ENCODE assay signal across 8 cellular contexts in genomic region chr1:54052934-54053744, GRCh38. TPM values are rescaled to one million over a fixed set of nuclear protein-coding genes. Genes with fewer than 3 reads are reported as not detected.
DNase-seq lines count a peak whose midpoint lies in the region; ATAC-seq, FAIRE-seq and TF ChIP-seq lines count a peak whose summit lies in the region.

TSS of gene TCEANC2 (plus strand) at chr1:54053608. CDS start at chr1:54054423, 815 bp downstream.
TSS of gene TMEM59 (minus strand) at chr1:54053204. CDS start at chr1:54053188, 16 bp downstream.

- H3K4me3 ChIP-seq in adipocyte (ENCODE audit: low read length) = peak within 1 kb of the TSS; percentile 100
- peak within 1 kb of the TSS; percentile 67 to 95 (median 90) for H3K4me3 ChIP-seq in upper lobe of left lung

- H3K36me3 ChIP-seq in adipocyte (ENCODE audit: control insufficient read depth, insufficient read depth, low read length, severe bottlenecking) = no peaks in the 10 kb centered on the region
- H3K36me3 ChIP-seq in upper lobe of left lung = no peaks in the 10 kb centered on the region

- intact Hi-C loops in cardiac septum (cut with DNase I) = loop anchor here (1.0 to 5.0 kb wide), 3 partner anchors 106 to 215 kb away; partner anchors contain the start of genes IFT25, LRRC42, NDC1 and YIPF1

- no peaks in the 10 kb centered on the region for H3K9me3 ChIP-seq in adipocyte (ENCODE audit: control insufficient read depth, low read length)
- H3K9me3 ChIP-seq in upper lobe of left lung = no peaks in the 10 kb centered on the region

- peak; percentile 67 for TF ChIP-seq POLR2A in GM12891 (IDR thresholded peaks at IDR 0.05; ENCODE audit: low read depth, low read length)
- peak; percentile 38 to 93 (median 80) for TF ChIP-seq POLR2A in upper lobe of left lung (IDR thresholded peaks at IDR 0.05)

- peaks cover 33% of the 10 kb centered on the region for H3K4me1 ChIP-seq in adipocyte (ENCODE audit: control insufficient read depth, insufficient read depth, low read length)
- H3K4me1 ChIP-seq in upper lobe of left lung = peaks cover 43 to 59% (median 46%) of the 10 kb centered on the region in 4 donors

- H3K9ac ChIP-seq in adipocyte (ENCODE audit: low read length) = peak within 1 kb of the TSS; percentile 98

- peak in 2 of 6 experiments; percentile 29 to 32 for TF ChIP-seq CTCF in upper lobe of left lung (IDR thresholded peaks at IDR 0.05)

- peak within 1 kb of the TSS; percentile 96 to 99 (median 98) for H3K27ac ChIP-seq in upper lobe of left lung

- H3K27me3 ChIP-seq in adipocyte (replicated peaks; ENCODE audit: control insufficient read depth, insufficient read depth, low read length) = no peaks in the 10 kb centered on the region
- H3K27me3 ChIP-seq in upper lobe of left lung = no peaks in the 10 kb centered on the region

- peak; percentile 79 for DNase-seq in GM12891 (ENCODE audit: insufficient read length, low spot score)
- DNase-seq in NCI-H1436 (lab: John Stamatoyannopoulos, UW) = peak; percentile 94
- DNase-seq in SW480 (ENCODE audit: low spot score) = peak; percentile 98
- DNase-seq in adipocyte (ENCODE audit: low read depth) = peak; percentile 100
- peak; percentile 99 for DNase-seq in cardiac septum (ENCODE audit: low spot score)
- DNase-seq in pons (ENCODE audit: low spot score) = peak; percentile 99
- DNase-seq in upper lobe of left lung = peak; percentile 95 to 98

- WGBS in upper lobe of left lung, 2 donors = 0% methylated on average over 35 to 50 of the region's 59 CpGs

- peak; percentile 99 for FAIRE-seq in GM12891 (lab: Jason Lieb, UNC)

- ATAC-seq in HG02798 (IDR thresholded peaks at IDR 0.05; ENCODE audit: poor library complexity, unreplicated experiment) = peak; percentile 95
- ATAC-seq in upper lobe of left lung (ENCODE audit: low FRiP score in 2 of 2) = peak; percentile 98 to 99

- TF ChIP-seq EP300 in upper lobe of left lung (IDR thresholded peaks at IDR 0.05) = no peak

TF ChIP-seq in GM12891, 5 proteins besides CTCF, POLR2A, EP300 and RAD21:
- TF ChIP-seq TAF1 (IDR thresholded peaks at IDR 0.05; ENCODE audit: low read depth, low read length) (peak; percentile 88), POU2F2 (IDR thresholded peaks at IDR 0.05; ENCODE audit: low read depth, low read length) (peak; percentile 67; the same call in 1 of the 2 replicates), POLR2AphosphoS5 (IDR thresholded peaks at IDR 0.05; ENCODE audit: low read depth, low read length) (peak; percentile 58; the same call in 1 of the 2 replicates), PAX5 (IDR thresholded peaks at IDR 0.05; ENCODE audit: insufficient read depth, low read length, severe bottlenecking) (peak; percentile 32), SPI1 (IDR thresholded peaks at IDR 0.05; ENCODE audit: low read depth, low read length) (peak; percentile 57)

RNA-seq across cellular contexts. Expression of gene TCEANC2, which starts in this region (rescaled TPM):
- 3.2 TPM for polyA plus RNA-seq in GM12891 (2012; ENCODE audit: low read depth, missing spikeins)
- total RNA-seq in cardiac septum = 4.1 TPM
- total RNA-seq in upper lobe of left lung = 10 to 100 TPM in 1 of 6 donors, 1 to 10 TPM in 5; 2.0 to 11.5 (median 4.6) TPM

RNA-seq across cellular contexts. Expression of gene TMEM59, which starts in this region (rescaled TPM):
- 90.3 TPM for polyA plus RNA-seq in GM12891 (2012; ENCODE audit: low read depth, missing spikeins)
- total RNA-seq in cardiac septum = 289 TPM
- total RNA-seq in upper lobe of left lung = 100 to 1,000 TPM in 5 of 6 donors, 10 to 100 TPM in 1; 66.0 to 432 (median 263) TPM

Comparison
In these comparisons a context has a peak if more than half of its experiments do, and no peak if none do; other contexts are left out.
1. Peak in every context shown above with its lines: DNase-seq, ATAC-seq, H3K4me3 ChIP-seq and H3K27ac ChIP-seq.